ENCODE assay signal across 1 cellular context in the genomic region with DNA sequence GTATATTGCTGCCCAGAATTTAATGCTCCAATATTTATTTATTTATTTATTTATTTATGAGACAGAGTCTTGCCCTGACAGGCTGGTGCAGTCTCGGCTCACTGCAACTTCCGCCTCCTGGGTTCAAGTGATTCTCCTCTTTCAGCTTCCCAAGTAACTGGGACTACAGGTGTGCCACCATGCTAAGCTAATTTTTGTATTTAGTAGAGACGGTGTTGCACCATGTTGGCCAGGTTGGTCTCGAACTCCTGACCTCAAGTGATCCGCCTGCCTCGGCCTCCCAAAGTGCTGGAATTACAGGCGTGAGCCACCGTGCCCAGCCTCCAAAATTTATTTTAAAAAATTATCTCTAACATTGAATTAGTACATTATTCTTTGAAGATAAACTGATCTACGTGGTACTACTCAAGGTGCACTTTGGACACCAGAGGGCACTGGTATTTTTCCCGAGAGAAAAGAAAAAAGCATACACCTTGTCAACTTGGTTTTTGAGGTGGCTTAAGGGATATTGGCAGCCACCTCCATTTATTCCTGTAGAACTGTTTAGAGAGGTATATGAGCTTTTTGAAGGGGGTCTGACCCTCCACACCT.
TF ChIP-seq lines count a peak whose summit lies in the region.

No MANE protein-coding gene starts in this region.

TF ChIP-seq in HepG2, 621 proteins besides CTCF, POLR2A, EP300 and RAD21 (continued from another document and continues in another):
- TF ChIP-seq, protein P1, sequence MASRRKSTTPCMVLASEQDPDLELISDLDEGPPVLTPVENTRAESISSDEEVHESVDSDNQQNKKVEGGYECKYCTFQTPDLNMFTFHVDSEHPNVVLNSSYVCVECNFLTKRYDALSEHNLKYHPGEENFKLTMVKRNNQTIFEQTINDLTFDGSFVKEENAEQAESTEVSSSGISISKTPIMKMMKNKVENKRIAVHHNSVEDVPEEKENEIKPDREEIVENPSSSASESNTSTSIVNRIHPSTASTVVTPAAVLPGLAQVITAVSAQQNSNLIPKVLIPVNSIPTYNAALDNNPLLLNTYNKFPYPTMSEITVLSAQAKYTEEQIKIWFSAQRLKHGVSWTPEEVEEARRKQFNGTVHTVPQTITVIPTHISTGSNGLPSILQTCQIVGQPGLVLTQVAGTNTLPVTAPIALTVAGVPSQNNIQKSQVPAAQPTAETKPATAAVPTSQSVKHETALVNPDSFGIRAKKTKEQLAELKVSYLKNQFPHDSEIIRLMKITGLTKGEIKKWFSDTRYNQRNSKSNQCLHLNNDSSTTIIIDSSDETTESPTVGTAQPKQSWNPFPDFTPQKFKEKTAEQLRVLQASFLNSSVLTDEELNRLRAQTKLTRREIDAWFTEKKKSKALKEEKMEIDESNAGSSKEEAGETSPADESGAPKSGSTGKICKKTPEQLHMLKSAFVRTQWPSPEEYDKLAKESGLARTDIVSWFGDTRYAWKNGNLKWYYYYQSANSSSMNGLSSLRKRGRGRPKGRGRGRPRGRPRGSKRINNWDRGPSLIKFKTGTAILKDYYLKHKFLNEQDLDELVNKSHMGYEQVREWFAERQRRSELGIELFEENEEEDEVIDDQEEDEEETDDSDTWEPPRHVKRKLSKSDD (CRISPR knock-in tag; IDR thresholded peaks at IDR 0.05; ENCODE audit: low read depth) = no peak
- TF ChIP-seq, protein P2, sequence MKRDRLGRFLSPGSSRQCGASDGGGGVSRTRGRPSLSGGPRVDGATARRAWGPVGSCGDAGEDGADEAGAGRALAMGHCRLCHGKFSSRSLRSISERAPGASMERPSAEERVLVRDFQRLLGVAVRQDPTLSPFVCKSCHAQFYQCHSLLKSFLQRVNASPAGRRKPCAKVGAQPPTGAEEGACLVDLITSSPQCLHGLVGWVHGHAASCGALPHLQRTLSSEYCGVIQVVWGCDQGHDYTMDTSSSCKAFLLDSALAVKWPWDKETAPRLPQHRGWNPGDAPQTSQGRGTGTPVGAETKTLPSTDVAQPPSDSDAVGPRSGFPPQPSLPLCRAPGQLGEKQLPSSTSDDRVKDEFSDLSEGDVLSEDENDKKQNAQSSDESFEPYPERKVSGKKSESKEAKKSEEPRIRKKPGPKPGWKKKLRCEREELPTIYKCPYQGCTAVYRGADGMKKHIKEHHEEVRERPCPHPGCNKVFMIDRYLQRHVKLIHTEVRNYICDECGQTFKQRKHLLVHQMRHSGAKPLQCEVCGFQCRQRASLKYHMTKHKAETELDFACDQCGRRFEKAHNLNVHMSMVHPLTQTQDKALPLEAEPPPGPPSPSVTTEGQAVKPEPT (CRISPR knock-in tag; IDR thresholded peaks at IDR 0.05; ENCODE audit: low read depth) = no peak
- TF ChIP-seq ZNF777 (CRISPR knock-in tag; IDR thresholded peaks at IDR 0.05) (no peak), KMT2B (CRISPR knock-in tag; IDR thresholded peaks at IDR 0.05) (no peak), STAG1 (CRISPR knock-in tag; IDR thresholded peaks at IDR 0.05) (peak; percentile 32; the same call in 1 of the 2 replicates), MTF1 (CRISPR knock-in tag; IDR thresholded peaks at IDR 0.05) (no peak), ZNF747 (CRISPR knock-in tag; IDR thresholded peaks at IDR 0.05; ENCODE audit: borderline replicate concordance) (no peak), NONO (IDR thresholded peaks at IDR 0.05) (no peak), NONO (CRISPR knock-in tag; conservative IDR thresholded peaks at IDR 0.05) (no peak), ZNF431 (CRISPR knock-in tag; IDR thresholded peaks at IDR 0.05; ENCODE audit: borderline replicate concordance, low read depth) (no peak), MAFG (CRISPR knock-in tag; IDR thresholded peaks at IDR 0.05) (no peak), ZNF451 (CRISPR knock-in tag; IDR thresholded peaks at IDR 0.05) (no peak), ZNF841 (CRISPR knock-in tag; IDR thresholded peaks at IDR 0.05; ENCODE audit: borderline replicate concordance) (no peak), GATA4 (IDR thresholded peaks at IDR 0.05; ENCODE audit: borderline replicate concordance, low read depth) (no peak), KLF11 (CRISPR knock-in tag; IDR thresholded peaks at IDR 0.05) (no peak), MIER2 (CRISPR knock-in tag; IDR thresholded peaks at IDR 0.05) (no peak), CCDC6 (CRISPR knock-in tag; IDR thresholded peaks at IDR 0.05) (no peak), ZFAT (CRISPR knock-in tag; conservative IDR thresholded peaks at IDR 0.05) (no peak), KDM1A (CRISPR knock-in tag; IDR thresholded peaks at IDR 0.05) (peak; percentile 43; the same call in 1 of the 2 replicates), ZNF83 (CRISPR knock-in tag; IDR thresholded peaks at IDR 0.05; ENCODE audit: borderline replicate concordance) (no peak), KDM2A (CRISPR knock-in tag; IDR thresholded peaks at IDR 0.05; ENCODE audit: borderline replicate concordance, low read depth) (no peak), HNF4G (IDR thresholded peaks at IDR 0.05; ENCODE audit: borderline replicate concordance, low read depth, low read length) (no peak), HNF4G (CRISPR knock-in tag; IDR thresholded peaks at IDR 0.05; ENCODE audit: borderline replicate concordance, low read depth) (no peak)
- TF ChIP-seq, protein P3, sequence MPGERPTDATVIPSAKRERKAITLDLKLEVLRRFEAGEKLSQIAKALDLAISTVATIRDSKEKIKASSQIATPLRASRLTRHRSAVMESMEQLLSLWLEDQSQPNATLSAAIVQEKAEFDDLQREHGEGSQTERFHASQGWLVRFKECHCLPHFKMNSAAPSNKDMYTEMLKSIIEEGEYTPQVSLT (CRISPR knock-in tag; IDR thresholded peaks at IDR 0.05; ENCODE audit: borderline replicate concordance, low read depth) = no peak
- TF ChIP-seq, protein P4, sequence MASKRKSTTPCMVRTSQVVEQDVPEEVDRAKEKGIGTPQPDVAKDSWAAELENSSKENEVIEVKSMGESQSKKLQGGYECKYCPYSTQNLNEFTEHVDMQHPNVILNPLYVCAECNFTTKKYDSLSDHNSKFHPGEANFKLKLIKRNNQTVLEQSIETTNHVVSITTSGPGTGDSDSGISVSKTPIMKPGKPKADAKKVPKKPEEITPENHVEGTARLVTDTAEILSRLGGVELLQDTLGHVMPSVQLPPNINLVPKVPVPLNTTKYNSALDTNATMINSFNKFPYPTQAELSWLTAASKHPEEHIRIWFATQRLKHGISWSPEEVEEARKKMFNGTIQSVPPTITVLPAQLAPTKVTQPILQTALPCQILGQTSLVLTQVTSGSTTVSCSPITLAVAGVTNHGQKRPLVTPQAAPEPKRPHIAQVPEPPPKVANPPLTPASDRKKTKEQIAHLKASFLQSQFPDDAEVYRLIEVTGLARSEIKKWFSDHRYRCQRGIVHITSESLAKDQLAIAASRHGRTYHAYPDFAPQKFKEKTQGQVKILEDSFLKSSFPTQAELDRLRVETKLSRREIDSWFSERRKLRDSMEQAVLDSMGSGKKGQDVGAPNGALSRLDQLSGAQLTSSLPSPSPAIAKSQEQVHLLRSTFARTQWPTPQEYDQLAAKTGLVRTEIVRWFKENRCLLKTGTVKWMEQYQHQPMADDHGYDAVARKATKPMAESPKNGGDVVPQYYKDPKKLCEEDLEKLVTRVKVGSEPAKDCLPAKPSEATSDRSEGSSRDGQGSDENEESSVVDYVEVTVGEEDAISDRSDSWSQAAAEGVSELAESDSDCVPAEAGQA (IDR thresholded peaks at IDR 0.05; ENCODE audit: low read depth) = no peak
- TF ChIP-seq, protein P4 (CRISPR knock-in tag; IDR thresholded peaks at IDR 0.05; ENCODE audit: borderline replicate concordance) = no peak
- TF ChIP-seq, protein P5, sequence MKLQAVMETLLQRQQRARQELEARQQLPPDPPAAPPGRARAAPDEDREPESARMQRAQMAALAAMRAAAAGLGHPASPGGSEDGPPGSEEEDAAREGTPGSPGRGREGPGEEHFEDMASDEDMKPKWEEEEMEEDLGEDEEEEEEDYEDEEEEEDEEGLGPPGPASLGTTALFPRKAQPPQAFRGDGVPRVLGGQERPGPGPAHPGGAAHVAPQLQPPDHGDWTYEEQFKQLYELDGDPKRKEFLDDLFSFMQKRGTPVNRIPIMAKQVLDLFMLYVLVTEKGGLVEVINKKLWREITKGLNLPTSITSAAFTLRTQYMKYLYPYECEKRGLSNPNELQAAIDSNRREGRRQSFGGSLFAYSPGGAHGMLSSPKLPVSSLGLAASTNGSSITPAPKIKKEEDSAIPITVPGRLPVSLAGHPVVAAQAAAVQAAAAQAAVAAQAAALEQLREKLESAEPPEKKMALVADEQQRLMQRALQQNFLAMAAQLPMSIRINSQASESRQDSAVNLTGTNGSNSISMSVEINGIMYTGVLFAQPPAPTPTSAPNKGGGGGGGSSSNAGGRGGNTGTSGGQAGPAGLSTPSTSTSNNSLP (IDR thresholded peaks at IDR 0.05; ENCODE audit: low read depth, low read length) = no peak
- TF ChIP-seq, protein P6, sequence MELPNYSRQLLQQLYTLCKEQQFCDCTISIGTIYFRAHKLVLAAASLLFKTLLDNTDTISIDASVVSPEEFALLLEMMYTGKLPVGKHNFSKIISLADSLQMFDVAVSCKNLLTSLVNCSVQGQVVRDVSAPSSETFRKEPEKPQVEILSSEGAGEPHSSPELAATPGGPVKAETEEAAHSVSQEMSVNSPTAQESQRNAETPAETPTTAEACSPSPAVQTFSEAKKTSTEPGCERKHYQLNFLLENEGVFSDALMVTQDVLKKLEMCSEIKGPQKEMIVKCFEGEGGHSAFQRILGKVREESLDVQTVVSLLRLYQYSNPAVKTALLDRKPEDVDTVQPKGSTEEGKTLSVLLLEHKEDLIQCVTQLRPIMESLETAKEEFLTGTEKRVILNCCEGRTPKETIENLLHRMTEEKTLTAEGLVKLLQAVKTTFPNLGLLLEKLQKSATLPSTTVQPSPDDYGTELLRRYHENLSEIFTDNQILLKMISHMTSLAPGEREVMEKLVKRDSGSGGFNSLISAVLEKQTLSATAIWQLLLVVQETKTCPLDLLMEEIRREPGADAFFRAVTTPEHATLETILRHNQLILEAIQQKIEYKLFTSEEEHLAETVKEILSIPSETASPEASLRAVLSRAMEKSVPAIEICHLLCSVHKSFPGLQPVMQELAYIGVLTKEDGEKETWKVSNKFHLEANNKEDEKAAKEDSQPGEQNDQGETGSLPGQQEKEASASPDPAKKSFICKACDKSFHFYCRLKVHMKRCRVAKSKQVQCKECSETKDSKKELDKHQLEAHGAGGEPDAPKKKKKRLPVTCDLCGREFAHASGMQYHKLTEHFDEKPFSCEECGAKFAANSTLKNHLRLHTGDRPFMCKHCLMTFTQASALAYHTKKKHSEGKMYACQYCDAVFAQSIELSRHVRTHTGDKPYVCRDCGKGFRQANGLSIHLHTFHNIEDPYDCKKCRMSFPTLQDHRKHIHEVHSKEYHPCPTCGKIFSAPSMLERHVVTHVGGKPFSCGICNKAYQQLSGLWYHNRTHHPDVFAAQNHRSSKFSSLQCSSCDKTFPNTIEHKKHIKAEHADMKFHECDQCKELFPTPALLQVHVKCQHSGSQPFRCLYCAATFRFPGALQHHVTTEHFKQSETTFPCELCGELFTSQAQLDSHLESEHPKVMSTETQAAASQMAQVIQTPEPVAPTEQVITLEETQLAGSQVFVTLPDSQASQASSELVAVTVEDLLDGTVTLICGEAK (IDR thresholded peaks at IDR 0.05) = no peak
- TF ChIP-seq, protein P6 (CRISPR knock-in tag; IDR thresholded peaks at IDR 0.05) = no peak
- TF ChIP-seq, protein P7, sequence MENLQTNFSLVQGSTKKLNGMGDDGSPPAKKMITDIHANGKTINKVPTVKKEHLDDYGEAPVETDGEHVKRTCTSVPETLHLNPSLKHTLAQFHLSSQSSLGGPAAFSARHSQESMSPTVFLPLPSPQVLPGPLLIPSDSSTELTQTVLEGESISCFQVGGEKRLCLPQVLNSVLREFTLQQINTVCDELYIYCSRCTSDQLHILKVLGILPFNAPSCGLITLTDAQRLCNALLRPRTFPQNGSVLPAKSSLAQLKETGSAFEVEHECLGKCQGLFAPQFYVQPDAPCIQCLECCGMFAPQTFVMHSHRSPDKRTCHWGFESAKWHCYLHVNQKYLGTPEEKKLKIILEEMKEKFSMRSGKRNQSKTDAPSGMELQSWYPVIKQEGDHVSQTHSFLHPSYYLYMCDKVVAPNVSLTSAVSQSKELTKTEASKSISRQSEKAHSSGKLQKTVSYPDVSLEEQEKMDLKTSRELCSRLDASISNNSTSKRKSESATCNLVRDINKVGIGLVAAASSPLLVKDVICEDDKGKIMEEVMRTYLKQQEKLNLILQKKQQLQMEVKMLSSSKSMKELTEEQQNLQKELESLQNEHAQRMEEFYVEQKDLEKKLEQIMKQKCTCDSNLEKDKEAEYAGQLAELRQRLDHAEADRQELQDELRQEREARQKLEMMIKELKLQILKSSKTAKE (CRISPR knock-in tag; IDR thresholded peaks at IDR 0.05; ENCODE audit: borderline replicate concordance) = no peak
